Comparison of ENCODE assay signal across 1 cellular context in the genomic region with DNA sequence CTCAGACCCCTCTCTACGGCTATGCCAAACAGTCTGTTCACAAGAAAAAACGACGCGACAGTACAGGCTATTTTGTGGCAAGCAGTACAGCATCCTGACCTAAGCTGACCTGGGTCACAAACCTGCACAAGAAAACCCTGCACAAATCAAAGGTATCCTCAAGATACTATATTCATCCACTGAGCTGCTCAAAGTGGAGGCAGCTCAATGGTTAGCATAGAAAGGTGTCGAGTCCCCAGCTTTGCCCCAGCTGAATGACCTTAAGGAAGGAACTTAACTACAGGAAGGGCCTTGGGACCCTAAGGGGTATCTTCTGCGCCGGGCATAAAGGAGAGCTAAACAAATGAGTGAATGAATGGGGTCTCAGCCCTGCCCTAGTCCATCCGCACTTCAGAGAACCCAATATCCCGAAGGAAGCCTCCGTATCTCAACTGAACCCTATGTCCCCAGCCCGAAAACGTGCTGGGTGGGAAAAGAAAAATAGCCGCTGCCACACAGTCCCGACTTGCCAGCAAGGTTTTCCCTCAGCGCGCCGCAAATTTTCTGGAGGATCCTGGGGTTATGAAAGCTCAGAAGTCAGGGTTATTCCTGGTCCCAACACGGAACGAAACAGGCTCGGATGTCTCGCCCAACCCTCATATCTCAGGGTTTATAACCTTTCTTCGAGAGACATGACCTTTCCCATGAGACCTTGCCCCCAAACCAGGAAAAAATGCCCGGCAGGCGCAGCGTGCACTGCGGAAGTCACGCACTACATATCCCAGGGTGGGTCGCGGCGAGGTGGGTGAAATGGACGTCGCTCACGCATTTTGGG.
A peak's percentile ranks its signal among the peaks of the same experiment; 100 is the strongest.
TF ChIP-seq lines count a peak whose summit lies in the region.

A gene with protein sequence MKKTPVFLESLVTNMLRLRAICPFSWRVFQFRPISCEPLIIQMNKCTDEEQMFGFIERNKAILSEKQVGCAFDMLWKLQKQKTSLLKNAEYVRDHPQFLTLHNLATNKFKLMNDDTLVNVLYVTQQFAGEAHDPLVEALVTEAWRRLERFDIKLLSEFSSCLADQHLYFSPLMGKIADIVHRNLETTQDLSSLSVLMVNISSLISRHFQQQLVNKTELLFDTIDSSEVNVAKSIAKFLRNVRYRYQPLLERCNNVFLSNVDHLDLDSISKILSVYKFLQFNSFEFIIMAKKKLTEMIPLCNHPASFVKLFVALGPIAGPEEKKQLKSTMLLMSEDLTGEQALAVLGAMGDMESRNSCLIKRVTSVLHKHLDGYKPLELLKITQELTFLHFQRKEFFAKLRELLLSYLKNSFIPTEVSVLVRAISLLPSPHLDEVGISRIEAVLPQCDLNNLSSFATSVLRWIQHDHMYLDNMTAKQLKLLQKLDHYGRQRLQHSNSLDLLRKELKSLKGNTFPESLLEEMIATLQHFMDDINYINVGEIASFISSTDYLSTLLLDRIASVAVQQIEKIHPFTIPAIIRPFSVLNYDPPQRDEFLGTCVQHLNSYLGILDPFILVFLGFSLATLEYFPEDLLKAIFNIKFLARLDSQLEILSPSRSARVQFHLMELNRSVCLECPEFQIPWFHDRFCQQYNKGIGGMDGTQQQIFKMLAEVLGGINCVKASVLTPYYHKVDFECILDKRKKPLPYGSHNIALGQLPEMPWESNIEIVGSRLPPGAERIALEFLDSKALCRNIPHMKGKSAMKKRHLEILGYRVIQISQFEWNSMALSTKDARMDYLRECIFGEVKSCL (minus strand): TSS at position 706 of the 814 bp plus-strand sequence. CDS start 1,836 bp downstream, outside the sequence.

TF ChIP-seq in HepG2, 621 proteins besides CTCF, POLR2A, EP300 and RAD21 (continued from another document and continues in another):
- TF ChIP-seq, protein P1, sequence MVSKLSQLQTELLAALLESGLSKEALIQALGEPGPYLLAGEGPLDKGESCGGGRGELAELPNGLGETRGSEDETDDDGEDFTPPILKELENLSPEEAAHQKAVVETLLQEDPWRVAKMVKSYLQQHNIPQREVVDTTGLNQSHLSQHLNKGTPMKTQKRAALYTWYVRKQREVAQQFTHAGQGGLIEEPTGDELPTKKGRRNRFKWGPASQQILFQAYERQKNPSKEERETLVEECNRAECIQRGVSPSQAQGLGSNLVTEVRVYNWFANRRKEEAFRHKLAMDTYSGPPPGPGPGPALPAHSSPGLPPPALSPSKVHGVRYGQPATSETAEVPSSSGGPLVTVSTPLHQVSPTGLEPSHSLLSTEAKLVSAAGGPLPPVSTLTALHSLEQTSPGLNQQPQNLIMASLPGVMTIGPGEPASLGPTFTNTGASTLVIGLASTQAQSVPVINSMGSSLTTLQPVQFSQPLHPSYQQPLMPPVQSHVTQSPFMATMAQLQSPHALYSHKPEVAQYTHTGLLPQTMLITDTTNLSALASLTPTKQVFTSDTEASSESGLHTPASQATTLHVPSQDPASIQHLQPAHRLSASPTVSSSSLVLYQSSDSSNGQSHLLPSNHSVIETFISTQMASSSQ (IDR thresholded peaks at IDR 0.05; ENCODE audit: low read depth) = peak; percentile 58
- TF ChIP-seq, protein P1 (CRISPR knock-in tag; IDR thresholded peaks at IDR 0.05; ENCODE audit: borderline replicate concordance) = peak; percentile 75; the same call in 1 of the 2 replicates
- TF ChIP-seq SNRNP70 (IDR thresholded peaks at IDR 0.05; ENCODE audit: low read depth, low read length) (no peak), SRSF4 (IDR thresholded peaks at IDR 0.05; ENCODE audit: low read depth, low read length, poor library complexity, severe bottlenecking) (no peak), CBX1 (IDR thresholded peaks at IDR 0.05; ENCODE audit: low read depth) (no peak), KLF11 (CRISPR knock-in tag; IDR thresholded peaks at IDR 0.05) (peak; percentile 87; the same call in 1 of the 2 replicates), ARNT2 (CRISPR knock-in tag; IDR thresholded peaks at IDR 0.05; ENCODE audit: low read depth) (peak; percentile 87), KAT8 (CRISPR knock-in tag; IDR thresholded peaks at IDR 0.05) (peak; percentile 97), SUZ12 (IDR thresholded peaks at IDR 0.05; ENCODE audit: low read depth, low read length) (peak; percentile 96), MAZ (IDR thresholded peaks at IDR 0.05; ENCODE audit: borderline replicate concordance, low read depth, low read length) (peak; percentile 70; the same call in 1 of the 2 replicates), MAZ (CRISPR knock-in tag; IDR thresholded peaks at IDR 0.05; ENCODE audit: low read depth) (peak; percentile 78; the same call in 1 of the 2 replicates), KLF15 (CRISPR knock-in tag; IDR thresholded peaks at IDR 0.05; ENCODE audit: borderline replicate concordance) (no peak), NONO (IDR thresholded peaks at IDR 0.05) (no peak), NONO (CRISPR knock-in tag; conservative IDR thresholded peaks at IDR 0.05) (peak; percentile 89)
- TF ChIP-seq, protein P2, sequence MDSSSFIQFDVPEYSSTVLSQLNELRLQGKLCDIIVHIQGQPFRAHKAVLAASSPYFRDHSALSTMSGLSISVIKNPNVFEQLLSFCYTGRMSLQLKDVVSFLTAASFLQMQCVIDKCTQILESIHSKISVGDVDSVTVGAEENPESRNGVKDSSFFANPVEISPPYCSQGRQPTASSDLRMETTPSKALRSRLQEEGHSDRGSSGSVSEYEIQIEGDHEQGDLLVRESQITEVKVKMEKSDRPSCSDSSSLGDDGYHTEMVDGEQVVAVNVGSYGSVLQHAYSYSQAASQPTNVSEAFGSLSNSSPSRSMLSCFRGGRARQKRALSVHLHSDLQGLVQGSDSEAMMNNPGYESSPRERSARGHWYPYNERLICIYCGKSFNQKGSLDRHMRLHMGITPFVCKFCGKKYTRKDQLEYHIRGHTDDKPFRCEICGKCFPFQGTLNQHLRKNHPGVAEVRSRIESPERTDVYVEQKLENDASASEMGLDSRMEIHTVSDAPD (CRISPR knock-in tag; IDR thresholded peaks at IDR 0.05) = 0 out of 2 replicates have a peak, but pooled peaks have one; percentile 23
- TF ChIP-seq, protein P3, sequence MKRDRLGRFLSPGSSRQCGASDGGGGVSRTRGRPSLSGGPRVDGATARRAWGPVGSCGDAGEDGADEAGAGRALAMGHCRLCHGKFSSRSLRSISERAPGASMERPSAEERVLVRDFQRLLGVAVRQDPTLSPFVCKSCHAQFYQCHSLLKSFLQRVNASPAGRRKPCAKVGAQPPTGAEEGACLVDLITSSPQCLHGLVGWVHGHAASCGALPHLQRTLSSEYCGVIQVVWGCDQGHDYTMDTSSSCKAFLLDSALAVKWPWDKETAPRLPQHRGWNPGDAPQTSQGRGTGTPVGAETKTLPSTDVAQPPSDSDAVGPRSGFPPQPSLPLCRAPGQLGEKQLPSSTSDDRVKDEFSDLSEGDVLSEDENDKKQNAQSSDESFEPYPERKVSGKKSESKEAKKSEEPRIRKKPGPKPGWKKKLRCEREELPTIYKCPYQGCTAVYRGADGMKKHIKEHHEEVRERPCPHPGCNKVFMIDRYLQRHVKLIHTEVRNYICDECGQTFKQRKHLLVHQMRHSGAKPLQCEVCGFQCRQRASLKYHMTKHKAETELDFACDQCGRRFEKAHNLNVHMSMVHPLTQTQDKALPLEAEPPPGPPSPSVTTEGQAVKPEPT (CRISPR knock-in tag; IDR thresholded peaks at IDR 0.05; ENCODE audit: low read depth) = no peak
- TF ChIP-seq, protein P4, sequence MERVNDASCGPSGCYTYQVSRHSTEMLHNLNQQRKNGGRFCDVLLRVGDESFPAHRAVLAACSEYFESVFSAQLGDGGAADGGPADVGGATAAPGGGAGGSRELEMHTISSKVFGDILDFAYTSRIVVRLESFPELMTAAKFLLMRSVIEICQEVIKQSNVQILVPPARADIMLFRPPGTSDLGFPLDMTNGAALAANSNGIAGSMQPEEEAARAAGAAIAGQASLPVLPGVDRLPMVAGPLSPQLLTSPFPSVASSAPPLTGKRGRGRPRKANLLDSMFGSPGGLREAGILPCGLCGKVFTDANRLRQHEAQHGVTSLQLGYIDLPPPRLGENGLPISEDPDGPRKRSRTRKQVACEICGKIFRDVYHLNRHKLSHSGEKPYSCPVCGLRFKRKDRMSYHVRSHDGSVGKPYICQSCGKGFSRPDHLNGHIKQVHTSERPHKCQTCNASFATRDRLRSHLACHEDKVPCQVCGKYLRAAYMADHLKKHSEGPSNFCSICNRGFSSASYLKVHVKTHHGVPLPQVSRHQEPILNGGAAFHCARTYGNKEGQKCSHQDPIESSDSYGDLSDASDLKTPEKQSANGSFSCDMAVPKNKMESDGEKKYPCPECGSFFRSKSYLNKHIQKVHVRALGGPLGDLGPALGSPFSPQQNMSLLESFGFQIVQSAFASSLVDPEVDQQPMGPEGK (CRISPR knock-in tag; IDR thresholded peaks at IDR 0.05) = peak; percentile 81
- TF ChIP-seq, protein P5, sequence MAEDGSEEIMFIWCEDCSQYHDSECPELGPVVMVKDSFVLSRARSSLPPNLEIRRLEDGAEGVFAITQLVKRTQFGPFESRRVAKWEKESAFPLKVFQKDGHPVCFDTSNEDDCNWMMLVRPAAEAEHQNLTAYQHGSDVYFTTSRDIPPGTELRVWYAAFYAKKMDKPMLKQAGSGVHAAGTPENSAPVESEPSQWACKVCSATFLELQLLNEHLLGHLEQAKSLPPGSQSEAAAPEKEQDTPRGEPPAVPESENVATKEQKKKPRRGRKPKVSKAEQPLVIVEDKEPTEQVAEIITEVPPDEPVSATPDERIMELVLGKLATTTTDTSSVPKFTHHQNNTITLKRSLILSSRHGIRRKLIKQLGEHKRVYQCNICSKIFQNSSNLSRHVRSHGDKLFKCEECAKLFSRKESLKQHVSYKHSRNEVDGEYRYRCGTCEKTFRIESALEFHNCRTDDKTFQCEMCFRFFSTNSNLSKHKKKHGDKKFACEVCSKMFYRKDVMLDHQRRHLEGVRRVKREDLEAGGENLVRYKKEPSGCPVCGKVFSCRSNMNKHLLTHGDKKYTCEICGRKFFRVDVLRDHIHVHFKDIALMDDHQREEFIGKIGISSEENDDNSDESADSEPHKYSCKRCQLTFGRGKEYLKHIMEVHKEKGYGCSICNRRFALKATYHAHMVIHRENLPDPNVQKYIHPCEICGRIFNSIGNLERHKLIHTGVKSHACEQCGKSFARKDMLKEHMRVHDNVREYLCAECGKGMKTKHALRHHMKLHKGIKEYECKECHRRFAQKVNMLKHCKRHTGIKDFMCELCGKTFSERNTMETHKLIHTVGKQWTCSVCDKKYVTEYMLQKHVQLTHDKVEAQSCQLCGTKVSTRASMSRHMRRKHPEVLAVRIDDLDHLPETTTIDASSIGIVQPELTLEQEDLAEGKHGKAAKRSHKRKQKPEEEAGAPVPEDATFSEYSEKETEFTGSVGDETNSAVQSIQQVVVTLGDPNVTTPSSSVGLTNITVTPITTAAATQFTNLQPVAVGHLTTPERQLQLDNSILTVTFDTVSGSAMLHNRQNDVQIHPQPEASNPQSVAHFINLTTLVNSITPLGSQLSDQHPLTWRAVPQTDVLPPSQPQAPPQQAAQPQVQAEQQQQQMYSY (CRISPR knock-in tag; IDR thresholded peaks at IDR 0.05) = no peak
- TF ChIP-seq, protein P6, sequence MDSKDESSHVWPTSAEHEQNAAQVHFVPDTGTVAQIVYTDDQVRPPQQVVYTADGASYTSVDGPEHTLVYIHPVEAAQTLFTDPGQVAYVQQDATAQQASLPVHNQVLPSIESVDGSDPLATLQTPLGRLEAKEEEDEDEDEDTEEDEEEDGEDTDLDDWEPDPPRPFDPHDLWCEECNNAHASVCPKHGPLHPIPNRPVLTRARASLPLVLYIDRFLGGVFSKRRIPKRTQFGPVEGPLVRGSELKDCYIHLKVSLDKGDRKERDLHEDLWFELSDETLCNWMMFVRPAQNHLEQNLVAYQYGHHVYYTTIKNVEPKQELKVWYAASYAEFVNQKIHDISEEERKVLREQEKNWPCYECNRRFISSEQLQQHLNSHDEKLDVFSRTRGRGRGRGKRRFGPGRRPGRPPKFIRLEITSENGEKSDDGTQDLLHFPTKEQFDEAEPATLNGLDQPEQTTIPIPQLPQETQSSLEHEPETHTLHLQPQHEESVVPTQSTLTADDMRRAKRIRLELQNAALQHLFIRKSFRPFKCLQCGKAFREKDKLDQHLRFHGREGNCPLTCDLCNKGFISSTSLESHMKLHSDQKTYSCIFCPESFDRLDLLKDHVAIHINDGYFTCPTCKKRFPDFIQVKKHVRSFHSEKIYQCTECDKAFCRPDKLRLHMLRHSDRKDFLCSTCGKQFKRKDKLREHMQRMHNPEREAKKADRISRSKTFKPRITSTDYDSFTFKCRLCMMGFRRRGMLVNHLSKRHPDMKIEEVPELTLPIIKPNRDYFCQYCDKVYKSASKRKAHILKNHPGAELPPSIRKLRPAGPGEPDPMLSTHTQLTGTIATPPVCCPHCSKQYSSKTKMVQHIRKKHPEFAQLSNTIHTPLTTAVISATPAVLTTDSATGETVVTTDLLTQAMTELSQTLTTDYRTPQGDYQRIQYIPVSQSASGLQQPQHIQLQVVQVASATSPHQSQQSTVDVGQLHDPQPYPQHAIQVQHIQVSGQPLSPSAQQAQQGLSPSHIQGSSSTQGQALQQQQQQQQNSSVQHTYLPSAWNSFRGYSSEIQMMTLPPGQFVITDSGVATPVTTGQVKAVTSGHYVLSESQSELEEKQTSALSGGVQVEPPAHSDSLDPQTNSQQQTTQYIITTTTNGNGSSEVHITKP (CRISPR knock-in tag; IDR thresholded peaks at IDR 0.05; ENCODE audit: low read depth) = peak; percentile 65; the same call in 1 of the 2 replicates
- TF ChIP-seq, protein P7, sequence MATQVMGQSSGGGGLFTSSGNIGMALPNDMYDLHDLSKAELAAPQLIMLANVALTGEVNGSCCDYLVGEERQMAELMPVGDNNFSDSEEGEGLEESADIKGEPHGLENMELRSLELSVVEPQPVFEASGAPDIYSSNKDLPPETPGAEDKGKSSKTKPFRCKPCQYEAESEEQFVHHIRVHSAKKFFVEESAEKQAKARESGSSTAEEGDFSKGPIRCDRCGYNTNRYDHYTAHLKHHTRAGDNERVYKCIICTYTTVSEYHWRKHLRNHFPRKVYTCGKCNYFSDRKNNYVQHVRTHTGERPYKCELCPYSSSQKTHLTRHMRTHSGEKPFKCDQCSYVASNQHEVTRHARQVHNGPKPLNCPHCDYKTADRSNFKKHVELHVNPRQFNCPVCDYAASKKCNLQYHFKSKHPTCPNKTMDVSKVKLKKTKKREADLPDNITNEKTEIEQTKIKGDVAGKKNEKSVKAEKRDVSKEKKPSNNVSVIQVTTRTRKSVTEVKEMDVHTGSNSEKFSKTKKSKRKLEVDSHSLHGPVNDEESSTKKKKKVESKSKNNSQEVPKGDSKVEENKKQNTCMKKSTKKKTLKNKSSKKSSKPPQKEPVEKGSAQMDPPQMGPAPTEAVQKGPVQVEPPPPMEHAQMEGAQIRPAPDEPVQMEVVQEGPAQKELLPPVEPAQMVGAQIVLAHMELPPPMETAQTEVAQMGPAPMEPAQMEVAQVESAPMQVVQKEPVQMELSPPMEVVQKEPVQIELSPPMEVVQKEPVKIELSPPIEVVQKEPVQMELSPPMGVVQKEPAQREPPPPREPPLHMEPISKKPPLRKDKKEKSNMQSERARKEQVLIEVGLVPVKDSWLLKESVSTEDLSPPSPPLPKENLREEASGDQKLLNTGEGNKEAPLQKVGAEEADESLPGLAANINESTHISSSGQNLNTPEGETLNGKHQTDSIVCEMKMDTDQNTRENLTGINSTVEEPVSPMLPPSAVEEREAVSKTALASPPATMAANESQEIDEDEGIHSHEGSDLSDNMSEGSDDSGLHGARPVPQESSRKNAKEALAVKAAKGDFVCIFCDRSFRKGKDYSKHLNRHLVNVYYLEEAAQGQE (IDR thresholded peaks at IDR 0.05; ENCODE audit: borderline replicate concordance in 1 of 2, low read depth in 1 of 2, low read length in 2 of 2) = peak in 1 of 2 experiments; percentile 80; a peak in 1 of 4 replicates
